Comparison of ENCODE assay signal across 8 cellular contexts in genomic region chr6:116268589-116269293, GRCh38. TPM values are rescaled to one million over a fixed set of nuclear protein-coding genes. Genes with fewer than 3 reads are reported as not detected.
DNase-seq lines count a peak whose midpoint lies in the region; ATAC-seq and TF ChIP-seq lines count a peak whose summit lies in the region.

No MANE protein-coding gene starts in this region.

- H3K9me3 ChIP-seq in adipocyte (ENCODE audit: control insufficient read depth, low read length) (peaks cover 1% of the 10 kb centered on the region), right atrium auricular region (peaks cover 0 to 2% of the 10 kb centered on the region in 2 donors)

- peaks cover 6 to 8% of the 10 kb centered on the region in 2 donors for H3K9me3 Mint-ChIP-seq in stimulated activated naive CD8-positive, alpha-beta T cell treated with anti-CD3 and anti-CD28 coated beads, Interleukin-15, amount 100 ng/mL, for 72 hours

- ATAC-seq in GM19328 (IDR thresholded peaks at IDR 0.05; ENCODE audit: unreplicated experiment) (peak; percentile 73), HG03196 (IDR thresholded peaks at IDR 0.05; ENCODE audit: unreplicated experiment) (peak; percentile 76), GM19023 (IDR thresholded peaks at IDR 0.05; ENCODE audit: unreplicated experiment) (no peak)
- peak; percentile 65 for ATAC-seq in stimulated activated naive CD8-positive, alpha-beta T cell treated with anti-CD3 and anti-CD28 coated beads, Interleukin-15, amount 100 ng/mL, for 72 hours

- peak overlapping the region in 1 of 2 donors; percentile 59 for H3K27ac Mint-ChIP-seq in stimulated activated naive CD8-positive, alpha-beta T cell treated with anti-CD3 and anti-CD28 coated beads, Interleukin-15, amount 100 ng/mL, for 72 hours

- H3K27ac ChIP-seq in right atrium auricular region = no peak overlapping the region

- DNase-seq in DMS 273 (lab: John Stamatoyannopoulos, UW; ENCODE audit: unreplicated experiment) (peak; percentile 88), NCI-H345 (lab: John Stamatoyannopoulos, UW) (peak; percentile 60), adipocyte (ENCODE audit: low read depth) (peak; percentile 94), right atrium auricular region (ENCODE audit: low spot score) (no peak)
- no peak for DNase-seq in stimulated activated naive CD8-positive, alpha-beta T cell treated with anti-CD3 and anti-CD28 coated beads, Interleukin-15, amount 100 ng/mL, for 72 hours

- TF ChIP-seq CTCF in right atrium auricular region (IDR thresholded peaks at IDR 0.05) = peak; percentile 66 to 81

- H3K36me3 ChIP-seq in adipocyte (ENCODE audit: control insufficient read depth, insufficient read depth, low read length, severe bottlenecking) (peaks cover 15% of the 10 kb centered on the region), right atrium auricular region (peaks cover under 1% of the 10 kb centered on the region)

- H3K4me3 Mint-ChIP-seq in stimulated activated naive CD8-positive, alpha-beta T cell treated with anti-CD3 and anti-CD28 coated beads, Interleukin-15, amount 100 ng/mL, for 72 hours = no peak overlapping the region

- no peak overlapping the region for H3K9ac ChIP-seq in adipocyte (ENCODE audit: low read length)

- H3K4me1 ChIP-seq in adipocyte (ENCODE audit: control insufficient read depth, insufficient read depth, low read length) (peaks cover 9% of the 10 kb centered on the region), right atrium auricular region (no peaks in the 10 kb centered on the region)

- no peaks in the 10 kb centered on the region for H3K27me3 Mint-ChIP-seq in stimulated activated naive CD8-positive, alpha-beta T cell treated with anti-CD3 and anti-CD28 coated beads, Interleukin-15, amount 100 ng/mL, for 72 hours

- no peak overlapping the region for H3K4me3 ChIP-seq in adipocyte (ENCODE audit: low read length)
- H3K4me3 ChIP-seq in right atrium auricular region = no peak overlapping the region

- H3K27me3 ChIP-seq in adipocyte (replicated peaks; ENCODE audit: control insufficient read depth, insufficient read depth, low read length) (no peaks in the 10 kb centered on the region), right atrium auricular region (no peaks in the 10 kb centered on the region)

- peaks cover 28% of the 10 kb centered on the region for H3K4me1 Mint-ChIP-seq in stimulated activated naive CD8-positive, alpha-beta T cell treated with anti-CD3 and anti-CD28 coated beads, Interleukin-15, amount 100 ng/mL, for 72 hours

RNA-seq across cellular contexts. Expression of gene TSPYL1, which starts 11.0 kb away (rescaled TPM):
- 10 to 100 TPM; 79.3 to 87.5 TPM for total RNA-seq in right atrium auricular region

RNA-seq across cellular contexts. Expression of gene TSPYL4, which starts 14.9 kb away (rescaled TPM):
- 10 to 100 TPM; 29.2 to 34.5 TPM for total RNA-seq in right atrium auricular region

Comparison
In these comparisons a context has a peak if more than half of its experiments do, and no peak if none do; other contexts are left out.
1. DNase-seq: peak in DMS 273 (single experiment), NCI-H345 (single experiment) and adipocyte (single experiment); none in right atrium auricular region (single experiment) and stimulated activated naive CD8-positive, alpha-beta T cell treated with anti-CD3 and anti-CD28 coated beads, Interleukin-15, amount 100 ng/mL, for 72 hours (0 of 2).